Comparison of ENCODE assay signal across 12 cellular contexts in genomic region chrX:39065051-39065871, GRCh38.
A peak's percentile ranks its signal among the peaks of the same experiment; 100 is the strongest.
DNase-seq lines count a peak whose midpoint lies in the region; ATAC-seq and TF ChIP-seq lines count a peak whose summit lies in the region.
"Had no signal": no experiment of that assay in that cellular context is flagged by ENCODE, and none has a peak within 500 bp of the region (broad histone marks: within the 10 kb centered on the region; RNA-seq: fewer than 3 reads in every experiment).

No MANE protein-coding gene starts in this region.

- DNase-seq in G401 (ENCODE audit: low spot score) = peak; percentile 88
- peak; percentile 81 for DNase-seq in NCI-H2171 treated with DMSO at 0.1 percent for 48 hours (lab: John Stamatoyannopoulos, UW)
- peak in 45 of 61 donors; percentile 0 to 74 (median 19) for DNase-seq in caudate nucleus (lab: John Stamatoyannopoulos, UW)
- peak in 7 of 10 donors; percentile 16 to 86 (median 41) for DNase-seq in posterior cingulate gyrus
- no peak for DNase-seq in esophagus muscularis mucosa (ENCODE audit: extremely low spot score)
- no peak for DNase-seq in hepatocyte (ENCODE audit: low spot score)
- no peak for DNase-seq in ureter (ENCODE audit: low spot score)
- DNase-seq: aorta, left ventricle myocardium inferior, right cardiac atrium had no signal

- H3K27ac ChIP-seq in caudate nucleus (ENCODE audit: low read depth, low read length) (peak overlapping the region; percentile 30), esophagus muscularis mucosa (replicated peaks in 1 of 4) (no peak overlapping the region), hepatocyte (no peak overlapping the region)
- H3K27ac ChIP-seq: left ventricle myocardium inferior had no signal

- H3K79me2 ChIP-seq in hepatocyte = no peaks in the 10 kb centered on the region

- no peaks in the 10 kb centered on the region for H3K36me3 ChIP-seq in esophagus muscularis mucosa
- H3K36me3 ChIP-seq in hepatocyte (replicated peaks; ENCODE audit: insufficient read depth, low read depth) = no peaks in the 10 kb centered on the region
- H3K36me3 ChIP-seq: left ventricle myocardium inferior had no signal

- no peak overlapping the region for H3K4me3 ChIP-seq in esophagus muscularis mucosa
- no peak overlapping the region for H3K4me3 ChIP-seq in hepatocyte
- H3K4me3 ChIP-seq: left ventricle myocardium inferior had no signal

- 43% methylated on average over 15 of the region's 21 CpGs for WGBS in esophagus muscularis mucosa
- 59% methylated on average over 20 of the region's 21 CpGs for WGBS in hepatocyte (ENCODE audit: low lambda C conversion rate, missing lambda C conversion rate)

- H3K9me2 ChIP-seq in hepatocyte (replicated peaks; ENCODE audit: insufficient read depth) = no peaks in the 10 kb centered on the region

- H3K27me3 ChIP-seq in esophagus muscularis mucosa = no peaks in the 10 kb centered on the region
- H3K27me3 ChIP-seq in hepatocyte = no peaks in the 10 kb centered on the region

- TF ChIP-seq POLR2A in esophagus muscularis mucosa (IDR thresholded peaks at IDR 0.05; ENCODE audit: low read depth) = no peak

- intact Hi-C loops in posterior cingulate gyrus (cut with DNase I) (no loop called here), esophagus muscularis mucosa (cut with DNase I) (no loop called here)

- ATAC-seq in HG03521 (IDR thresholded peaks at IDR 0.05; ENCODE audit: unreplicated experiment) = no peak
- ATAC-seq: esophagus mucosa, right cardiac atrium had no signal

- H2AFZ ChIP-seq in hepatocyte = no peak overlapping the region

- peaks cover 0 to 14% (median 7%) of the 10 kb centered on the region in 4 donors for H3K4me1 ChIP-seq in esophagus muscularis mucosa
- H3K4me1 ChIP-seq in hepatocyte (ENCODE audit: insufficient read depth) = no peaks in the 10 kb centered on the region
- H3K4me1 ChIP-seq: left ventricle myocardium inferior had no signal

- H3K9me3 ChIP-seq in esophagus muscularis mucosa = peaks cover 0 to 10% (median 0%) of the 10 kb centered on the region in 4 donors
- no peaks in the 10 kb centered on the region for H3K9me3 ChIP-seq in hepatocyte (ENCODE audit: low read depth)

- H4K20me1 ChIP-seq in hepatocyte (ENCODE audit: insufficient read depth, poor library complexity, severe bottlenecking) = no peaks in the 10 kb centered on the region

- in situ Hi-C loops in G401 (cut with HindIII; ENCODE audit: low sequenced_read_pairs) = no loop called here

- H3K4me2 ChIP-seq in hepatocyte = no peak overlapping the region

- no peak for TF ChIP-seq CTCF in esophagus muscularis mucosa (IDR thresholded peaks at IDR 0.05)
- no peak for TF ChIP-seq CTCF in hepatocyte (IDR thresholded peaks at IDR 0.05; ENCODE audit: poor library complexity)

- TF ChIP-seq EP300 in esophagus muscularis mucosa (IDR thresholded peaks at IDR 0.05) = no peak

Comparison
In these comparisons a context has a peak if more than half of its experiments do, and no peak if none do; other contexts are left out.
1. DNase-seq: peak in G401 (single experiment), NCI-H2171 treated with DMSO at 0.1 percent for 48 hours (single experiment), caudate nucleus (45 of 61) and posterior cingulate gyrus (7 of 10); none in esophagus muscularis mucosa (single experiment), hepatocyte (single experiment) and ureter (single experiment).